In genomic region chr1:94614168-94614815, GRCh38 we compare ENCODE assay signal across 18 cellular contexts.
"Had no signal": no experiment of that assay in that cellular context is flagged by ENCODE, and none has a peak within 500 bp of the region (broad histone marks: within the 10 kb centered on the region; RNA-seq: fewer than 3 reads in every experiment).

No MANE protein-coding gene starts in this region.

- H3K27ac ChIP-seq: dorsolateral prefrontal cortex, testis, uterus had no signal

- H3K4me1 ChIP-seq: uterus had no signal

- H3K9me3 Mint-ChIP-seq: T-helper 2 cell treated with Interferon-gamma antibody and Interleukin-4, amounts not matched to agents 5 μg/mL and 100 μg/mL, for 36 hours had no signal

- H3K27ac Mint-ChIP-seq: activated CD8-positive, alpha-beta memory T cell treated with anti-CD3 and anti-CD28 coated beads, Interleukin-2, amount 10 ng/mL, durations not matched to agents 7 days and 5 days; activated naive CD8-positive, alpha-beta T cell; activated T-cell treated with anti-CD3 and anti-CD28 coated beads, Interleukin-2, amount 50 U/mL, for 24 hours; nephron progenitor cell; stimulated activated naive CD8-positive, alpha-beta T cell treated with anti-CD3 and anti-CD28 coated beads, Interleukin-15, Interleukin-2, amounts not matched to agents 100 ng/mL and 50 ng/mL, for 24 hours; T-helper 2 cell treated with Interferon-gamma antibody and Interleukin-4, amounts not matched to agents 5 μg/mL and 100 μg/mL, for 36 hours had no signal

- ATAC-seq: activated CD8-positive, alpha-beta memory T cell treated with anti-CD3 and anti-CD28 coated beads, Interleukin-2, amount 10 ng/mL, durations not matched to agents 7 days and 5 days; esophagus mucosa had no signal

- DNase-seq: activated CD4-positive, alpha-beta T cell treated with anti-CD3 and anti-CD28 coated beads, Interleukin-2, amount 50 U/mL, for 48 hours; activated CD4-positive, CD25-positive, alpha-beta regulatory T cell treated with anti-CD3 and anti-CD28 coated beads, Interleukin-2, amount 50 U/mL, for 72 hours; activated CD8-positive, alpha-beta memory T cell treated with anti-CD3 and anti-CD28 coated beads, Interleukin-2, amount 10 ng/mL, durations not matched to agents 7 days and 5 days; activated effector memory CD4-positive, alpha-beta T cell treated with Interleukin-2 at 50 U/mL for 16 hours; activated T-cell treated with anti-CD3 and anti-CD28 coated beads, Interleukin-2, amount 50 U/mL, for 24 hours; cerebellar nuclear complex; dorsolateral prefrontal cortex; left cardiac atrium; nephron progenitor cell; stimulated activated CD4-positive, alpha-beta T cell treated with anti-CD3 and anti-CD28 coated beads, Interleukin-12 subunit alpha, Interleukin-12 subunit beta, amount 100 ng/mL, for 4 hours; testis; uterus had no signal

- H3K27me3 ChIP-seq: testis, uterus had no signal

- H3K4me3 ChIP-seq: dorsolateral prefrontal cortex, mucosa of descending colon, testis, uterus had no signal

- H3K27me3 Mint-ChIP-seq: activated CD8-positive, alpha-beta memory T cell treated with anti-CD3 and anti-CD28 coated beads, Interleukin-2, amount 10 ng/mL, durations not matched to agents 7 days and 5 days had no signal

- H3K9me3 ChIP-seq: mucosa of descending colon, testis, uterus had no signal

- FAIRE-seq: endometrium had no signal

- H3K4me3 Mint-ChIP-seq: activated CD8-positive, alpha-beta memory T cell treated with anti-CD3 and anti-CD28 coated beads, Interleukin-2, amount 10 ng/mL, durations not matched to agents 7 days and 5 days; activated naive CD8-positive, alpha-beta T cell; activated T-cell treated with anti-CD3 and anti-CD28 coated beads, Interleukin-2, amount 50 U/mL, for 24 hours; nephron progenitor cell; stimulated activated naive CD8-positive, alpha-beta T cell treated with anti-CD3 and anti-CD28 coated beads, Interleukin-15, Interleukin-2, amounts not matched to agents 100 ng/mL and 50 ng/mL, for 24 hours; T-helper 2 cell treated with Interferon-gamma antibody and Interleukin-4, amounts not matched to agents 5 μg/mL and 100 μg/mL, for 36 hours had no signal

- H3K36me3 ChIP-seq: uterus had no signal

- H3K36me3 Mint-ChIP-seq: activated CD8-positive, alpha-beta memory T cell treated with anti-CD3 and anti-CD28 coated beads, Interleukin-2, amount 10 ng/mL, durations not matched to agents 7 days and 5 days had no signal
